ENCODE assay signal across 8 cellular contexts in genomic region chr16:2206420-2206779, GRCh38. TPM values are rescaled to one million over a fixed set of nuclear protein-coding genes. Genes with fewer than 3 reads are reported as not detected.
A peak's percentile ranks its signal among the peaks of the same experiment; 100 is the strongest.
DNase-seq lines count a peak whose midpoint lies in the region; TF ChIP-seq lines count a peak whose summit lies in the region.

No MANE protein-coding gene starts in this region.

- H3K27me3 ChIP-seq in Peyer's patch (no peaks in the 10 kb centered on the region), esophagus muscularis mucosa (no peaks in the 10 kb centered on the region)

- peak overlapping the region in 2 of 4 donors; percentile 98 to 99 for H3K27ac ChIP-seq in Peyer's patch
- peak overlapping the region; percentile 90 to 97 (median 96) for H3K27ac ChIP-seq in esophagus muscularis mucosa (replicated peaks in 1 of 4)

- H3K9me3 ChIP-seq in Peyer's patch (no peaks in the 10 kb centered on the region), esophagus muscularis mucosa (no peaks in the 10 kb centered on the region)

- 82% methylated on average over 17 of the region's 18 CpGs for WGBS in esophagus muscularis mucosa

- peaks cover 0 to 18% (median 6%) of the 10 kb centered on the region in 4 donors for H3K4me1 ChIP-seq in Peyer's patch
- H3K4me1 ChIP-seq in esophagus muscularis mucosa: peaks cover 14 to 29% (median 23%) of the 10 kb centered on the region in 4 donors

- intact Hi-C loops in esophagus muscularis mucosa (cut with DNase I): no loop called here

- no peak for TF ChIP-seq CTCF in GM12864 (IDR thresholded peaks at IDR 0.05; ENCODE audit: low read depth, low read length, missing control alignments)
- no peak for TF ChIP-seq CTCF in Peyer's patch (IDR thresholded peaks at IDR 0.05)
- no peak for TF ChIP-seq CTCF in esophagus muscularis mucosa (IDR thresholded peaks at IDR 0.05)
- TF ChIP-seq CTCF in retinal pigment epithelial cell (conservative IDR thresholded peaks at IDR 0.05; ENCODE audit: low read depth, low read length): no peak

- TF ChIP-seq POLR2A in Peyer's patch (IDR thresholded peaks at IDR 0.05) (no peak), esophagus muscularis mucosa (IDR thresholded peaks at IDR 0.05; ENCODE audit: low read depth) (no peak)

- H3K36me3 ChIP-seq in Peyer's patch: peaks cover 0 to 36% (median 0%) of the 10 kb centered on the region in 3 donors
- peaks cover 20 to 39% (median 38%) of the 10 kb centered on the region in 4 donors for H3K36me3 ChIP-seq in esophagus muscularis mucosa

- DNase-seq in GM12864 (ENCODE audit: low read depth): no peak
- no peak for DNase-seq in Peyer's patch
- no peak for DNase-seq in esophagus muscularis mucosa (ENCODE audit: extremely low spot score)
- no peak for DNase-seq in retinal pigment epithelial cell (ENCODE audit: low read depth)
- DNase-seq in activated gamma-delta T cell (lab: John Stamatoyannopoulos, UW): no peak
- DNase-seq in GOT3 (lab: John Stamatoyannopoulos, UW): no peak
- DNase-seq in H4 (ENCODE audit: low spot score): no peak
- DNase-seq in activated gamma-delta T cell treated with Interleukin-2 at 50 U/mL for 16 hours: no peak

- no peak for TF ChIP-seq EP300 in esophagus muscularis mucosa (IDR thresholded peaks at IDR 0.05)

- H3K4me3 ChIP-seq in GM12864 (ENCODE audit: low read depth, low read length): peak overlapping the region; percentile 58
- peak overlapping the region; percentile 59 to 98 (median 82) for H3K4me3 ChIP-seq in Peyer's patch
- peak overlapping the region; percentile 65 to 87 (median 78) for H3K4me3 ChIP-seq in esophagus muscularis mucosa
- peak overlapping the region; percentile 89 for H3K4me3 ChIP-seq in retinal pigment epithelial cell (ENCODE audit: low read length)

RNA-seq across cellular contexts. Expression of gene MLST8, which starts 1.1 kb away (rescaled TPM):
- total RNA-seq in Peyer's patch (10 to 100 TPM; 45.7 to 95.7 (median 69.4) TPM), esophagus muscularis mucosa (10 to 100 TPM; 23.7 to 62.8 (median 36.3) TPM)
- 22.1 and 28.4 TPM in 2 replicates for total RNA-seq in H4 (2014; rRNA removed; shearing (Covaris generic))

RNA-seq across cellular contexts. Expression of gene BRICD5, which starts 4.3 kb away (rescaled TPM):
- total RNA-seq in Peyer's patch (10 to 100 TPM; 13.3 to 44.6 (median 19.8) TPM), esophagus muscularis mucosa (1 to 10 TPM; 1.2 to 6.8 (median 5.7) TPM)
- 0.06 and 1.0 TPM in 2 replicates for total RNA-seq in H4 (2014; rRNA removed; shearing (Covaris generic))

RNA-seq across cellular contexts. Expression of gene PGP, which starts 8.2 kb away (rescaled TPM):
- total RNA-seq in Peyer's patch: 10 to 100 TPM; 21.7 to 25.6 (median 23.1) TPM
- total RNA-seq in esophagus muscularis mucosa: 10 to 100 TPM in 3 of 4 donors, 1 to 10 TPM in 1; 8.9 to 20.0 (median 13.7) TPM
- total RNA-seq in H4 (2014; rRNA removed; shearing (Covaris generic)): 20.0 and 24.5 TPM in 2 replicates

RNA-seq across cellular contexts. Expression of gene CASKIN1, which starts 10.0 kb away (rescaled TPM):
- not detected for total RNA-seq in Peyer's patch
- total RNA-seq in esophagus muscularis mucosa: under 1 TPM; under 0.01 to 0.32 (median 0.09) TPM
- total RNA-seq in H4 (2014; rRNA removed; shearing (Covaris generic)): 0.02 TPM in 2 replicates

RNA-seq across cellular contexts. Expression of gene E4F1, which starts 17.0 kb away (rescaled TPM):
- total RNA-seq in Peyer's patch (100 to 1,000 TPM in 1 of 4 donors, 10 to 100 TPM in 3; 35.6 to 124 (median 76.2) TPM), esophagus muscularis mucosa (10 to 100 TPM; 19.1 to 39.7 (median 28.5) TPM)
- 8.0 and 9.5 TPM in 2 replicates for total RNA-seq in H4 (2014; rRNA removed; shearing (Covaris generic))
